8 cellular contexts compared by ENCODE assay signal in genomic region chr16:82169861-82170845, GRCh38. TPM values are rescaled to one million over a fixed set of nuclear protein-coding genes. Genes with fewer than 3 reads are reported as not detected.
DNase-seq lines count a peak whose midpoint lies in the region; ATAC-seq and TF ChIP-seq lines count a peak whose summit lies in the region.

Gene MPHOSPH6, minus strand, starts transcription at chr16:82170224. Its CDS starts 49 bp downstream, at chr16:82170175.

- WGBS in transverse colon (ENCODE audit: low coverage in 1 of 2), 2 donors, result 1% methylated on average over 79 of the region's 89 CpGs; no CpG with 5 or more reads in 1 of the 2 donors

- no peak for TF ChIP-seq EP300 in transverse colon (IDR thresholded peaks at IDR 0.05; ENCODE audit: low read depth)

- intact Hi-C loops in cardiac septum (cut with DNase I) (loop anchor here (10.0 kb wide), 1 partner anchor 1165 kb away; the partner anchor contains the start of genes CENPN and CMC2), transverse colon (cut with DNase I; ENCODE audit: low total_unique reads) (no loop called here)

- peak; percentile 44 for DNase-seq in GM12864 (ENCODE audit: low read depth)
- DNase-seq in NCI-H1092 treated with DMSO at 0.1 percent for 48 hours (lab: John Stamatoyannopoulos, UW), result peak; percentile 88
- DNase-seq in T follicular helper cell (ENCODE audit: low read depth), result peak; percentile 83
- DNase-seq in adipocyte (ENCODE audit: low read depth), result peak; percentile 98
- peak; percentile 93 for DNase-seq in cardiac septum (ENCODE audit: low spot score)
- DNase-seq in pons (ENCODE audit: low spot score), result peak; percentile 81
- peak; percentile 94 for DNase-seq in transverse colon

- peaks cover 8% of the 10 kb centered on the region for H3K4me1 ChIP-seq in adipocyte (ENCODE audit: control insufficient read depth, insufficient read depth, low read length)
- peaks cover 7 to 20% (median 14%) of the 10 kb centered on the region in 4 donors for H3K4me1 ChIP-seq in transverse colon

- H3K9me3 ChIP-seq in adipocyte (ENCODE audit: control insufficient read depth, low read length) (no peaks in the 10 kb centered on the region), transverse colon (no peaks in the 10 kb centered on the region)

- peak within 1 kb of the TSS; percentile 88 for H3K4me3 ChIP-seq in GM12864 (ENCODE audit: low read depth, low read length)
- H3K4me3 ChIP-seq in adipocyte (ENCODE audit: low read length), result peak within 1 kb of the TSS; percentile 96
- peak within 1 kb of the TSS; percentile 46 to 78 (median 63) for H3K4me3 ChIP-seq in transverse colon

- ATAC-seq in HG02610 (IDR thresholded peaks at IDR 0.05; ENCODE audit: unreplicated experiment), result peak; percentile 95

- TF ChIP-seq CTCF in GM12864 (IDR thresholded peaks at IDR 0.05; ENCODE audit: low read depth, low read length, missing control alignments) (no peak), transverse colon (IDR thresholded peaks at IDR 0.05) (peak in 2 of 5 experiments; percentile 19 to 36)

- peaks cover 11% of the 10 kb centered on the region for H3K36me3 ChIP-seq in adipocyte (ENCODE audit: control insufficient read depth, insufficient read depth, low read length, severe bottlenecking)
- no peaks in the 10 kb centered on the region for H3K36me3 ChIP-seq in transverse colon

- in situ Hi-C loops in transverse colon (cut with MboI; ENCODE audit: low pct_ligation_motif_present in 1 of 4, low pct_unique_long_range_greater_than_20kb in 1 of 4, low sequenced_read_pairs in 3 of 4), result no loop called here

- peak within 1 kb of the TSS; percentile 78 to 91 (median 82) for H3K27ac ChIP-seq in transverse colon

- H3K9ac ChIP-seq in adipocyte (ENCODE audit: low read length), result peak within 1 kb of the TSS; percentile 95

- H3K27me3 ChIP-seq in adipocyte (replicated peaks; ENCODE audit: control insufficient read depth, insufficient read depth, low read length) (peaks cover 8% of the 10 kb centered on the region), transverse colon (peaks cover 35% of the 10 kb centered on the region)

- peak; percentile 38 for TF ChIP-seq POLR2A in transverse colon (IDR thresholded peaks at IDR 0.05)

RNA-seq across cellular contexts. Expression of gene MPHOSPH6, which starts in this region (rescaled TPM):
- 10.2 TPM for total RNA-seq in cardiac septum
- total RNA-seq in transverse colon, result 10 to 100 TPM in 2 of 4 donors, 1 to 10 TPM in 1, not detected in 1; 5.0 to 47.7 (median 32.4) TPM

Comparison
In these comparisons a context has a peak if more than half of its experiments do, and no peak if none do; other contexts are left out.
1. Peak in every context shown above with its lines: DNase-seq, ATAC-seq, H3K4me3 ChIP-seq and H3K27ac ChIP-seq.
2. DNase-seq: peak in every context shown above with its lines; median percentile 98 in adipocyte; 94 in transverse colon; 93 in cardiac septum; 88 in NCI-H1092 treated with DMSO at 0.1 percent for 48 hours; 83 in T follicular helper cell; 81 in pons; 44 in GM12864.